ENCODE assay signal across 8 cellular contexts in genomic region chr1:39973503-39974135, GRCh38. TPM values are rescaled to one million over a fixed set of nuclear protein-coding genes. Genes with fewer than 3 reads are reported as not detected.
DNase-seq lines count a peak whose midpoint lies in the region; ATAC-seq, FAIRE-seq and TF ChIP-seq lines count a peak whose summit lies in the region.

No MANE protein-coding gene starts in this region.

- H2AFZ ChIP-seq in astrocyte (ENCODE audit: low read depth, low read length), result no peak overlapping the region

- H3K4me3 Mint-ChIP-seq in astrocyte (ENCODE audit: unreplicated experiment), result no peak overlapping the region

- ATAC-seq in HG02798 (IDR thresholded peaks at IDR 0.05; ENCODE audit: poor library complexity, unreplicated experiment), result no peak
- ATAC-seq in HG03039 (IDR thresholded peaks at IDR 0.05; ENCODE audit: unreplicated experiment), result no peak

- H3K27ac Mint-ChIP-seq in astrocyte (ENCODE audit: unreplicated experiment), result no peak overlapping the region

- FAIRE-seq in astrocyte (lab: Jason Lieb, UNC), result no peak
- FAIRE-seq in small intestine (lab: Jason Lieb, UNC), result no peak

- peak overlapping the region; percentile 33 for H3K4me2 ChIP-seq in astrocyte (ENCODE audit: low read length)

- no peak overlapping the region for H3K4me3 ChIP-seq in GM12865 (ENCODE audit: low read depth, low read length)
- no peak overlapping the region for H3K4me3 ChIP-seq in astrocyte (ENCODE audit: insufficient read depth, low read depth, low read length)
- H3K4me3 ChIP-seq in small intestine (ENCODE audit: low read depth in 1 of 2, low read length in 2 of 2), result no peak overlapping the region

- peak; percentile 82 for DNase-seq in GM12865 (ENCODE audit: low read depth)
- DNase-seq in NCI-H1436 treated with DMSO at 0.1 percent for 48 hours (lab: John Stamatoyannopoulos, UW), result peak; percentile 9
- peak; percentile 38 for DNase-seq in T1000 (lab: John Stamatoyannopoulos, UW)
- peak; percentile 23 for DNase-seq in astrocyte (ENCODE audit: low read depth)
- DNase-seq in hippocampal formation (lab: John Stamatoyannopoulos, UW), result peak; percentile 11 to 68
- DNase-seq in small intestine, result peak; percentile 80

- H3K4me1 ChIP-seq in astrocyte (ENCODE audit: insufficient read depth, low read length) (no peaks in the 10 kb centered on the region), small intestine (ENCODE audit: control insufficient read depth in 2 of 2, insufficient read depth in 1 of 2, low read depth in 1 of 2, low read length in 1 of 2) (no peaks in the 10 kb centered on the region)

- H3K27me3 ChIP-seq in astrocyte (ENCODE audit: insufficient read depth, low read length) (no peaks in the 10 kb centered on the region), small intestine (ENCODE audit: control insufficient read depth in 2 of 2, insufficient read depth in 2 of 2, low read length in 2 of 2) (no peaks in the 10 kb centered on the region)

- no peaks in the 10 kb centered on the region for H3K36me3 Mint-ChIP-seq in astrocyte (ENCODE audit: low read depth, unreplicated experiment)

- H3K27me3 Mint-ChIP-seq in astrocyte (ENCODE audit: low read depth, unreplicated experiment), result peaks cover 8% of the 10 kb centered on the region

- H3K9me3 Mint-ChIP-seq in astrocyte (ENCODE audit: unreplicated experiment), result no peaks in the 10 kb centered on the region

- H3K9me3 ChIP-seq in astrocyte (ENCODE audit: insufficient read depth, low read depth, low read length) (no peaks in the 10 kb centered on the region), small intestine (ENCODE audit: control insufficient read depth, low read depth) (no peaks in the 10 kb centered on the region)

- no peak overlapping the region for H3K9ac ChIP-seq in astrocyte (ENCODE audit: low read length)

- H3K27ac ChIP-seq in astrocyte (ENCODE audit: low read depth, low read length), result no peak overlapping the region
- no peak overlapping the region for H3K27ac ChIP-seq in small intestine (ENCODE audit: low read depth in 1 of 2, low read length in 1 of 2)

- WGBS in small intestine, 3 donors, result 22 to 27% (median 23%) methylated on average over 9 of the region's 9 CpGs

- H3K36me3 ChIP-seq in astrocyte (ENCODE audit: insufficient read depth, low read length) (no peaks in the 10 kb centered on the region), small intestine (ENCODE audit: control insufficient read depth in 2 of 2, insufficient read depth in 2 of 2, low read length in 2 of 2) (peaks cover 0 to 2% of the 10 kb centered on the region in 2 donors)

- TF ChIP-seq CTCF in GM12865 (IDR thresholded peaks at IDR 0.05; ENCODE audit: insufficient read depth, low read depth, low read length, missing control alignments) (peak; percentile 96), astrocyte (IDR thresholded peaks at IDR 0.05; ENCODE audit: insufficient read depth, low read depth, low read length) (peak; percentile 97)

- no peaks in the 10 kb centered on the region for H4K20me1 ChIP-seq in astrocyte (ENCODE audit: insufficient read depth, low read length)

- no peaks in the 10 kb centered on the region for H3K79me2 ChIP-seq in astrocyte (ENCODE audit: insufficient read depth, low read length)

- H3K4me1 Mint-ChIP-seq in astrocyte (ENCODE audit: low read depth, unreplicated experiment), result peaks cover 8% of the 10 kb centered on the region

RNA-seq across cellular contexts. Expression of gene MFSD2A, which starts 18.7 kb away (rescaled TPM):
- 2.9 and 3.3 TPM in 2 replicates for total RNA-seq in astrocyte
- 10 to 100 TPM; 17.5 to 57.5 (median 45.9) TPM for polyA plus RNA-seq in small intestine

Comparison
In these comparisons a context has a peak if more than half of its experiments do, and no peak if none do; other contexts are left out.
1. DNase-seq: peak in every context shown above with its lines; median percentile 82 in GM12865; 80 in small intestine; 40 in hippocampal formation; 38 in T1000; 23 in astrocyte; 9 in NCI-H1436 treated with DMSO at 0.1 percent for 48 hours.